20 cellular contexts compared by ENCODE assay signal in genomic region chr2:86338778-86339295, GRCh38. TPM values are rescaled to one million over a fixed set of nuclear protein-coding genes. Genes with fewer than 3 reads are reported as not detected.
DNase-seq lines count a peak whose midpoint lies in the region; ATAC-seq and TF ChIP-seq lines count a peak whose summit lies in the region.
"Had no signal": no experiment of that assay in that cellular context is flagged by ENCODE, and none has a peak within 500 bp of the region (broad histone marks: within the 10 kb centered on the region; RNA-seq: fewer than 3 reads in every experiment).

No MANE protein-coding gene starts in this region.

- TF ChIP-seq POLR2A in right lobe of liver (IDR thresholded peaks at IDR 0.05), result no peak

- H3K4me3 Mint-ChIP-seq in progenitor cell of endocrine pancreas (ENCODE audit: low read depth), result peak overlapping the region; percentile 79
- H3K4me3 Mint-ChIP-seq in stimulated activated effector memory CD8-positive, alpha-beta T cell treated with anti-CD3 and anti-CD28 coated beads, Interleukin-12 subunit alpha, Interleukin-12 subunit beta, amount 100 ng/mL, for 72 hours, result no peak overlapping the region

- intact Hi-C loops in right lobe of liver (cut with DNase I), result no loop called here

- 77% methylated on average over 10 of the region's 10 CpGs for WGBS in right lobe of liver (ENCODE audit: insufficient coverage, low coverage, low lambda C conversion rate, missing lambda C conversion rate)
- 86% methylated on average over 10 of the region's 10 CpGs for WGBS in smooth muscle cell (ENCODE audit: low lambda C conversion rate)

- H3K27ac Mint-ChIP-seq in progenitor cell of endocrine pancreas, result no peak overlapping the region
- no peak overlapping the region for H3K27ac Mint-ChIP-seq in stimulated activated effector memory CD8-positive, alpha-beta T cell treated with anti-CD3 and anti-CD28 coated beads, Interleukin-12 subunit alpha, Interleukin-12 subunit beta, amount 100 ng/mL, for 72 hours
- H3K27ac Mint-ChIP-seq: HFFc6 had no signal

- H3K9me3 ChIP-seq in right lobe of liver (no peaks in the 10 kb centered on the region), smooth muscle cell (replicated peaks; ENCODE audit: low read depth) (no peaks in the 10 kb centered on the region)

- H3K36me3 ChIP-seq in right lobe of liver, result no peaks in the 10 kb centered on the region
- H3K36me3 ChIP-seq in smooth muscle cell (ENCODE audit: low read depth), result no peaks in the 10 kb centered on the region
- H3K36me3 ChIP-seq: SJCRH30 had no signal

- H3K4me2 ChIP-seq in smooth muscle cell, result no peak overlapping the region

- H2AFZ ChIP-seq in smooth muscle cell (ENCODE audit: low read depth), result no peak overlapping the region

- no peaks in the 10 kb centered on the region for H3K79me2 ChIP-seq in smooth muscle cell (ENCODE audit: low read depth)

- peaks cover 11% of the 10 kb centered on the region for H3K4me1 Mint-ChIP-seq in progenitor cell of endocrine pancreas (ENCODE audit: low read depth)
- peaks cover 17% of the 10 kb centered on the region for H3K4me1 Mint-ChIP-seq in stimulated activated effector memory CD8-positive, alpha-beta T cell treated with anti-CD3 and anti-CD28 coated beads, Interleukin-12 subunit alpha, Interleukin-12 subunit beta, amount 100 ng/mL, for 72 hours

- no peak for TF ChIP-seq CTCF in progenitor cell of endocrine pancreas (IDR thresholded peaks at IDR 0.05; ENCODE audit: unreplicated experiment)
- TF ChIP-seq CTCF in right lobe of liver (IDR thresholded peaks at IDR 0.05), result no peak
- no peak for TF ChIP-seq CTCF in smooth muscle cell (IDR thresholded peaks at IDR 0.05; ENCODE audit: borderline replicate concordance, insufficient read depth, poor library complexity, severe bottlenecking)

- ATAC-seq in stimulated activated effector memory CD8-positive, alpha-beta T cell treated with anti-CD3 and anti-CD28 coated beads, Interleukin-12 subunit alpha, Interleukin-12 subunit beta, amount 100 ng/mL, for 72 hours, result no peak
- no peak for ATAC-seq in right lobe of liver
- ATAC-seq: GM12878 had no signal

- H3K4me3 ChIP-seq in right lobe of liver, result no peak overlapping the region
- H3K4me3 ChIP-seq in smooth muscle cell, result no peak overlapping the region
- H3K4me3 ChIP-seq: GM12878, SJCRH30 had no signal

- peaks cover 8% of the 10 kb centered on the region for H3K9me3 Mint-ChIP-seq in progenitor cell of endocrine pancreas (ENCODE audit: low read depth)
- peaks cover 9% of the 10 kb centered on the region for H3K9me3 Mint-ChIP-seq in stimulated activated effector memory CD8-positive, alpha-beta T cell treated with anti-CD3 and anti-CD28 coated beads, Interleukin-12 subunit alpha, Interleukin-12 subunit beta, amount 100 ng/mL, for 72 hours
- H3K9me3 Mint-ChIP-seq: HFFc6 had no signal

- no peaks in the 10 kb centered on the region for H3K36me3 Mint-ChIP-seq in progenitor cell of endocrine pancreas (ENCODE audit: insufficient read depth)
- no peaks in the 10 kb centered on the region for H3K36me3 Mint-ChIP-seq in stimulated activated effector memory CD8-positive, alpha-beta T cell treated with anti-CD3 and anti-CD28 coated beads, Interleukin-12 subunit alpha, Interleukin-12 subunit beta, amount 100 ng/mL, for 72 hours

- in situ Hi-C loops in G401 (cut with HindIII; ENCODE audit: low sequenced_read_pairs), result no loop called here

- no peaks in the 10 kb centered on the region for H4K20me1 ChIP-seq in smooth muscle cell (ENCODE audit: low read depth)

- no peak overlapping the region for H3K27ac ChIP-seq in right lobe of liver
- H3K27ac ChIP-seq in smooth muscle cell (ENCODE audit: low read depth), result no peak overlapping the region
- H3K27ac ChIP-seq: RWPE1, SJCRH30 had no signal

- peaks cover 0 to 5% (median 0%) of the 10 kb centered on the region in 4 donors for H3K4me1 ChIP-seq in right lobe of liver
- no peaks in the 10 kb centered on the region for H3K4me1 ChIP-seq in smooth muscle cell (ENCODE audit: low read depth)

- no peaks in the 10 kb centered on the region for H3F3A ChIP-seq in smooth muscle cell (ENCODE audit: low read depth)

- H3K27me3 ChIP-seq in right lobe of liver (no peaks in the 10 kb centered on the region), smooth muscle cell (ENCODE audit: low read depth) (peaks cover 88% of the 10 kb centered on the region)

- no peak overlapping the region for H3K9ac ChIP-seq in smooth muscle cell (ENCODE audit: low read depth)

- DNase-seq in G401 (ENCODE audit: low spot score) (peak; percentile 19), RPMI8226 (peak; percentile 8), mesenteric fat pad (ENCODE audit: low spot score) (peak; percentile 62), progenitor cell of endocrine pancreas (ENCODE audit: low spot score, unreplicated experiment) (no peak), right lobe of liver (no peak), smooth muscle cell (lab: John Stamatoyannopoulos, UW; ENCODE audit: unreplicated experiment) (no peak)
- DNase-seq in stimulated activated effector memory CD8-positive, alpha-beta T cell treated with anti-CD3 and anti-CD28 coated beads, Interleukin-12 subunit alpha, Interleukin-12 subunit beta, amount 100 ng/mL, for 72 hours (ENCODE audit: low spot score in 2 of 2), result no peak
- DNase-seq: CD8-positive, alpha-beta memory T cell; GDM1; HFFc6; KBM-7; MV-4-11; NCI-H1417; NCI-H187 treated with DMSO at 0.1 percent for 48 hours; NCI-H2171 treated with DMSO at 0.1 percent for 48 hours; NCI-H748 treated with DMSO at 0.1 percent for 48 hours; SJCRH30 had no signal

- peaks cover 60% of the 10 kb centered on the region for H3K27me3 Mint-ChIP-seq in progenitor cell of endocrine pancreas

RNA-seq across cellular contexts. Expression of gene REEP1, which starts 1.4 kb away (rescaled TPM):
- total RNA-seq in G401 (2014; rRNA removed; shearing (Covaris generic)), result 1.1 and 4.2 TPM in 2 replicates
- total RNA-seq in mesenteric fat pad, result 0.96 TPM
- total RNA-seq in progenitor cell of endocrine pancreas, result 12.0 and 14.2 TPM in 2 replicates
- total RNA-seq in right lobe of liver, result 1 to 10 TPM in 2 of 6 experiments, under 1 TPM in 4; 0.61 to 1.8 (median 0.85) TPM
- 0.13 TPM in 1 of 2 replicates, not detected in the other for total RNA-seq in smooth muscle cell
- polyA plus RNA-seq in smooth muscle cell, result not detected in 2 replicates
- total RNA-seq: NCI-H460 had no signal
- polyA plus RNA-seq: CD8-positive, alpha-beta memory T cell had no signal

Comparison
In these comparisons a context has a peak if more than half of its experiments do, and no peak if none do; other contexts are left out.
1. DNase-seq: peak in G401 (single experiment), RPMI8226 (single experiment) and mesenteric fat pad (single experiment); none in progenitor cell of endocrine pancreas (single experiment), stimulated activated effector memory CD8-positive, alpha-beta T cell treated with anti-CD3 and anti-CD28 coated beads, Interleukin-12 subunit alpha, Interleukin-12 subunit beta, amount 100 ng/mL, for 72 hours (0 of 2), right lobe of liver (0 of 3) and smooth muscle cell (single experiment).